In genomic region chr3:172766718-172767405, GRCh38 we compare ENCODE assay signal across 25 cellular contexts.
"Had no signal": no experiment of that assay in that cellular context is flagged by ENCODE, and none has a peak within 500 bp of the region (broad histone marks: within the 10 kb centered on the region; RNA-seq: fewer than 3 reads in every experiment).

No MANE protein-coding gene starts in this region.

- H3K27me3 Mint-ChIP-seq: memory B cell, type B pancreatic cell had no signal

- H3K79me2 ChIP-seq: parathyroid adenoma had no signal

- H3K4me1 Mint-ChIP-seq: memory B cell, natural killer cell, neural crest cell had no signal

- H3K27ac Mint-ChIP-seq: memory B cell; natural killer cell; stimulated activated effector memory CD8-positive, alpha-beta T cell treated with anti-CD3 and anti-CD28 coated beads, Interleukin-12 subunit alpha, Interleukin-12 subunit beta, amount 100 ng/mL, for 72 hours; type B pancreatic cell had no signal

- H3K4me1 ChIP-seq: gastrocnemius medialis, parathyroid adenoma, prostate gland, right atrium auricular region, stomach, testis, tibial artery had no signal

- FAIRE-seq: colon, keratinocyte had no signal

- H3K9ac ChIP-seq: parathyroid adenoma had no signal

- H3K27me3 ChIP-seq: dorsolateral prefrontal cortex, gastrocnemius medialis, neutrophil, right atrium auricular region, stomach, testis, tibial artery had no signal

- H3K9me3 Mint-ChIP-seq: natural killer cell; stimulated activated effector memory CD8-positive, alpha-beta T cell treated with anti-CD3 and anti-CD28 coated beads, Interleukin-12 subunit alpha, Interleukin-12 subunit beta, amount 100 ng/mL, for 72 hours; type B pancreatic cell had no signal

- H3K36me3 ChIP-seq: gastrocnemius medialis, prostate gland had no signal

- H3K27ac ChIP-seq: dorsolateral prefrontal cortex, gastrocnemius medialis, neutrophil, parathyroid adenoma, prostate gland, right atrium auricular region, stomach, testis, tibial artery had no signal

- H3K4me3 Mint-ChIP-seq: memory B cell; natural killer cell; neural crest cell; stimulated activated effector memory CD8-positive, alpha-beta T cell treated with anti-CD3 and anti-CD28 coated beads, Interleukin-12 subunit alpha, Interleukin-12 subunit beta, amount 100 ng/mL, for 72 hours; type B pancreatic cell had no signal

- H3K4me3 ChIP-seq: dorsolateral prefrontal cortex, gastrocnemius medialis, lung, prostate gland, right atrium auricular region, stomach, testis, tibial artery had no signal

- H2AFZ ChIP-seq: parathyroid adenoma had no signal

- ATAC-seq: esophagus mucosa; gastrocnemius medialis; natural killer cell; sciatic nerve; stimulated activated effector memory CD8-positive, alpha-beta T cell treated with anti-CD3 and anti-CD28 coated beads, Interleukin-12 subunit alpha, Interleukin-12 subunit beta, amount 100 ng/mL, for 72 hours had no signal

- H3K9me3 ChIP-seq: gastrocnemius medialis, neutrophil, prostate gland, right atrium auricular region, stomach, testis, tibial artery had no signal

- DNase-seq: dorsolateral prefrontal cortex; effector CD4-positive, alpha-beta T cell; foreskin fibroblast; gastrocnemius medialis; head of caudate nucleus; natural killer cell; stimulated activated CD4-positive, alpha-beta T cell treated with anti-CD3 and anti-CD28 coated beads, Interleukin-2, amount 100 ng/mL, for 24 hours; stimulated activated CD4-positive, alpha-beta T cell treated with anti-CD3 and anti-CD28 coated beads, Interleukin-4, amount 100 ng/mL, for 24 hours; stimulated activated naive CD4-positive, alpha-beta T cell treated with Interleukin-2 at 50 U/mL for 16 hours; stomach; testis; tibial artery had no signal
